ENCODE assay signal across 10 cellular contexts in genomic region chr1:54335396-54336056, GRCh38.
DNase-seq lines count a peak whose midpoint lies in the region; ATAC-seq, FAIRE-seq and TF ChIP-seq lines count a peak whose summit lies in the region.
"Had no signal": no experiment of that assay in that cellular context is flagged by ENCODE, and none has a peak within 500 bp of the region (broad histone marks: within the 10 kb centered on the region; RNA-seq: fewer than 3 reads in every experiment).

No MANE protein-coding gene starts in this region.

- POLR2A ChIA-PET in CD8-positive, alpha-beta T cell (lab: Charles Lee): no interaction called here

- peaks cover 8% of the 10 kb centered on the region for H3K36me3 Mint-ChIP-seq in CD8-positive, alpha-beta T cell

- TF ChIP-seq CTCF in CD8-positive, alpha-beta T cell (IDR thresholded peaks at IDR 0.05): no peak
- TF ChIP-seq CTCF in omental fat pad (IDR thresholded peaks at IDR 0.05): no peak

- no peaks in the 10 kb centered on the region for H3K27me3 ChIP-seq in CD8-positive, alpha-beta T cell (ENCODE audit: insufficient read depth, low read length)
- H3K27me3 ChIP-seq in SJSA1 (replicated peaks): no peaks in the 10 kb centered on the region

- DNase-seq in CD8-positive, alpha-beta T cell: no peak
- DNase-seq in SJSA1 (ENCODE audit: low read depth in 1 of 2, low spot score in 2 of 2) (peak; percentile 94 to 96), fibroblast of peridontal ligament (ENCODE audit: extremely low read depth) (peak; percentile 91), omental fat pad (ENCODE audit: low spot score) (no peak), NCI-H1694 treated with DMSO at 0.1 percent for 48 hours (lab: John Stamatoyannopoulos, UW) (no peak), GM19239 (ENCODE audit: insufficient read length, low spot score) (no peak)
- DNase-seq in NK-92 treated with Interleukin-12 subunit alpha and Interleukin-12 subunit beta, amount 100 ng/mL, for 24 hours (lab: John Stamatoyannopoulos, UW): no peak
- no peak for DNase-seq in stimulated activated CD4-positive, alpha-beta T cell treated with anti-CD3 and anti-CD28 coated beads, Interleukin-2, amount 100 ng/mL, for 24 hours

- CTCF ChIA-PET in CD8-positive, alpha-beta T cell (lab: Charles Lee): interaction anchor here (1.1 kb wide), 1 partner anchor 154 kb away, joined by 3 read pairs; no protein-coding TSS in a partner anchor

- no peaks in the 10 kb centered on the region for H3K9me3 Mint-ChIP-seq in CD8-positive, alpha-beta T cell
- H3K9me3 Mint-ChIP-seq: activated T-helper 1 cell treated with anti-CD3 and anti-CD28 coated beads, Interleukin-12 subunit alpha, Interleukin-12 subunit beta, Interleukin-2, Interleukin-4 antibody, amounts not matched to agents 30 ng/mL and 10 ng/mL and 1 ng/mL, durations not matched to agents 14 hours and 24 hours and 36 hours had no signal

- peak overlapping the region; percentile 27 for H3K27ac Mint-ChIP-seq in CD8-positive, alpha-beta T cell
- H3K27ac Mint-ChIP-seq: activated T-helper 1 cell treated with anti-CD3 and anti-CD28 coated beads, Interleukin-12 subunit alpha, Interleukin-12 subunit beta, Interleukin-2, Interleukin-4 antibody, amounts not matched to agents 30 ng/mL and 10 ng/mL and 1 ng/mL, durations not matched to agents 14 hours and 24 hours and 36 hours had no signal

- intact Hi-C loops in CD8-positive, alpha-beta T cell (cut with DNase I, micrococcal nuclease): no loop called here

- H3K9me3 ChIP-seq in CD8-positive, alpha-beta T cell (ENCODE audit: low read length): no peaks in the 10 kb centered on the region
- no peaks in the 10 kb centered on the region for H3K9me3 ChIP-seq in SJSA1 (replicated peaks)

- H3K27me3 Mint-ChIP-seq in CD8-positive, alpha-beta T cell (ENCODE audit: low read depth): no peaks in the 10 kb centered on the region

- H3K4me3 Mint-ChIP-seq in CD8-positive, alpha-beta T cell: no peak overlapping the region
- H3K4me3 Mint-ChIP-seq: activated T-helper 1 cell treated with anti-CD3 and anti-CD28 coated beads, Interleukin-12 subunit alpha, Interleukin-12 subunit beta, Interleukin-2, Interleukin-4 antibody, amounts not matched to agents 30 ng/mL and 10 ng/mL and 1 ng/mL, durations not matched to agents 14 hours and 24 hours and 36 hours had no signal

- no peaks in the 10 kb centered on the region for H3K36me3 ChIP-seq in CD8-positive, alpha-beta T cell (ENCODE audit: insufficient read depth, low read length)
- H3K36me3 ChIP-seq in SJSA1: peaks cover 21% of the 10 kb centered on the region

- no peak for FAIRE-seq in GM19239 (lab: Jason Lieb, UNC)
- FAIRE-seq: GM12878 had no signal

- no peak overlapping the region for H3K27ac ChIP-seq in CD8-positive, alpha-beta T cell (ENCODE audit: low read depth, low read length)
- peak overlapping the region; percentile 97 for H3K27ac ChIP-seq in SJSA1

- no peak overlapping the region for H3K4me3 ChIP-seq in CD8-positive, alpha-beta T cell (ENCODE audit: low read depth, low read length)
- H3K4me3 ChIP-seq in SJSA1: peak overlapping the region; percentile 16
- H3K4me3 ChIP-seq: GM12878 had no signal

- H3K4me1 ChIP-seq in CD8-positive, alpha-beta T cell (ENCODE audit: insufficient read depth, low read length): peaks cover 32% of the 10 kb centered on the region
- H3K4me1 ChIP-seq in SJSA1 (replicated peaks): peaks cover 82% of the 10 kb centered on the region

- H3K4me1 Mint-ChIP-seq in CD8-positive, alpha-beta T cell (ENCODE audit: low read depth): peaks cover 86% of the 10 kb centered on the region

- no peak for ATAC-seq in CD8-positive, alpha-beta T cell
- peak; percentile 85 for ATAC-seq in omental fat pad (ENCODE audit: low FRiP score)
- ATAC-seq: GM12878 had no signal

Comparison
In these comparisons a context has a peak if more than half of its experiments do, and no peak if none do; other contexts are left out.
1. DNase-seq: peak in SJSA1 (2 of 2) and fibroblast of peridontal ligament (single experiment); none in CD8-positive, alpha-beta T cell (0 of 7), omental fat pad (single experiment), NCI-H1694 treated with DMSO at 0.1 percent for 48 hours (single experiment), GM19239 (single experiment), NK-92 treated with Interleukin-12 subunit alpha and Interleukin-12 subunit beta, amount 100 ng/mL, for 24 hours (single experiment) and stimulated activated CD4-positive, alpha-beta T cell treated with anti-CD3 and anti-CD28 coated beads, Interleukin-2, amount 100 ng/mL, for 24 hours (0 of 2).